Comparison of ENCODE assay signal across 22 cellular contexts in genomic region chr4:128388352-128388630, GRCh38.
DNase-seq lines count a peak whose midpoint lies in the region; ATAC-seq and TF ChIP-seq lines count a peak whose summit lies in the region.
"Had no signal": no experiment of that assay in that cellular context is flagged by ENCODE, and none has a peak within 500 bp of the region (broad histone marks: within the 10 kb centered on the region; RNA-seq: fewer than 3 reads in every experiment).

No MANE protein-coding gene starts in this region.

- no peak for ATAC-seq in heart right ventricle
- no peak for ATAC-seq in GM19328 (IDR thresholded peaks at IDR 0.05; ENCODE audit: unreplicated experiment)
- no peak for ATAC-seq in GM18498 (IDR thresholded peaks at IDR 0.05; ENCODE audit: unreplicated experiment)
- ATAC-seq: activated CD4-positive, alpha-beta T cell treated with anti-CD3 and anti-CD28 coated beads for 36 hours; heart left ventricle; upper lobe of right lung had no signal

- no peak overlapping the region for H3K4me3 ChIP-seq in left ventricle myocardium inferior
- H3K4me3 ChIP-seq in heart right ventricle = no peak overlapping the region
- H3K4me3 ChIP-seq in choroid plexus epithelial cell (ENCODE audit: low read depth, low read length) = no peak overlapping the region
- H3K4me3 ChIP-seq in uterus = no peak overlapping the region
- H3K4me3 ChIP-seq: ascending aorta, heart left ventricle, SK-N-MC, upper lobe of right lung had no signal

- peak overlapping the region in 2 of 3 experiments; percentile 5 to 80 for H3K27ac Mint-ChIP-seq in nephron
- H3K27ac Mint-ChIP-seq: activated CD4-positive, alpha-beta T cell treated with anti-CD3 and anti-CD28 coated beads for 36 hours; CD14-positive monocyte; dendritic cell treated with granulocyte-macrophage colony-stimulating factor and Interleukin-4, amounts not matched to agents 40 ng/mL and 50 ng/mL, for 4 days had no signal

- H3K36me3 Mint-ChIP-seq in nephron (ENCODE audit: low read depth) = no peaks in the 10 kb centered on the region
- H3K36me3 Mint-ChIP-seq: CD14-positive monocyte had no signal

- H3K36me3 ChIP-seq in left ventricle myocardium inferior (no peaks in the 10 kb centered on the region), heart right ventricle (no peaks in the 10 kb centered on the region), uterus (no peaks in the 10 kb centered on the region)
- H3K36me3 ChIP-seq: ascending aorta, heart left ventricle, upper lobe of right lung had no signal

- TF ChIP-seq CTCF in left ventricle myocardium inferior (IDR thresholded peaks at IDR 0.05; ENCODE audit: borderline replicate concordance) (no peak), heart right ventricle (IDR thresholded peaks at IDR 0.05) (no peak), choroid plexus epithelial cell (conservative IDR thresholded peaks at IDR 0.05; ENCODE audit: low read depth, low read length) (no peak), nephron (IDR thresholded peaks at IDR 0.05; ENCODE audit: unreplicated experiment in 3 of 3) (no peak), uterus (IDR thresholded peaks at IDR 0.05) (no peak)

- H3K9me3 Mint-ChIP-seq in nephron = no peaks in the 10 kb centered on the region
- H3K9me3 Mint-ChIP-seq: dendritic cell treated with granulocyte-macrophage colony-stimulating factor and Interleukin-4, amounts not matched to agents 40 ng/mL and 50 ng/mL, for 4 days had no signal

- H3K27ac ChIP-seq in left ventricle myocardium inferior (replicated peaks) (peak overlapping the region; percentile 92), heart right ventricle (peak overlapping the region in 3 of 10 donors; percentile 82 to 86 (median 83)), uterus (peak overlapping the region; percentile 62 to 80)
- H3K27ac ChIP-seq: SK-N-MC, upper lobe of right lung had no signal

- no peak for DNase-seq in left ventricle myocardium inferior
- DNase-seq in heart right ventricle = no peak
- DNase-seq in choroid plexus epithelial cell (ENCODE audit: low read depth) = peak; percentile 35
- no peak for DNase-seq in uterus
- no peak for DNase-seq in DMS 273 treated with DMSO at 0.1 percent for 48 hours (lab: John Stamatoyannopoulos, UW)
- DNase-seq: 8988T; activated CD4-positive, alpha-beta T cell treated with anti-CD3 and anti-CD28 coated beads for 36 hours; activated CD8-positive, alpha-beta memory T cell treated with anti-CD3 and anti-CD28 coated beads, Interleukin-2, amount 50 U/mL, for 4 hours; activated naive CD4-positive, alpha-beta T cell; DND-41; NCI-H1694 treated with DMSO at 0.1 percent for 48 hours; NCI-H510A treated with DMSO at 0.1 percent for 48 hours; small intestine; upper lobe of right lung had no signal

- H3K9me3 ChIP-seq in left ventricle myocardium inferior (replicated peaks) = no peaks in the 10 kb centered on the region
- H3K9me3 ChIP-seq in heart right ventricle = no peaks in the 10 kb centered on the region
- H3K9me3 ChIP-seq in uterus = no peaks in the 10 kb centered on the region
- H3K9me3 ChIP-seq: ascending aorta, heart left ventricle, upper lobe of right lung had no signal

- H3K4me1 Mint-ChIP-seq in nephron = peaks cover 62% of the 10 kb centered on the region
- H3K4me1 Mint-ChIP-seq: activated CD4-positive, alpha-beta T cell treated with anti-CD3 and anti-CD28 coated beads for 36 hours had no signal

- no peak for TF ChIP-seq POLR2A in uterus (IDR thresholded peaks at IDR 0.05)

- H3K27me3 ChIP-seq in left ventricle myocardium inferior (ENCODE audit: low read depth) (no peaks in the 10 kb centered on the region), heart right ventricle (no peaks in the 10 kb centered on the region), uterus (no peaks in the 10 kb centered on the region)
- H3K27me3 ChIP-seq: ascending aorta, heart left ventricle, upper lobe of right lung had no signal

- H3K27me3 Mint-ChIP-seq in nephron (ENCODE audit: low read depth) = peaks cover 4% of the 10 kb centered on the region
- H3K27me3 Mint-ChIP-seq: activated CD4-positive, alpha-beta T cell treated with anti-CD3 and anti-CD28 coated beads for 36 hours; dendritic cell treated with granulocyte-macrophage colony-stimulating factor and Interleukin-4, amounts not matched to agents 40 ng/mL and 50 ng/mL, for 4 days had no signal

- H3K4me1 ChIP-seq in left ventricle myocardium inferior (peaks cover 73% of the 10 kb centered on the region), heart right ventricle (peaks cover 9 to 56% (median 30%) of the 10 kb centered on the region in 9 donors), uterus (peaks cover 14 to 19% of the 10 kb centered on the region in 2 donors)

- 83 to 88% methylated on average over 3 of the region's 3 CpGs for WGBS in heart right ventricle, 2 donors

- H3K4me3 Mint-ChIP-seq in nephron = no peak overlapping the region
- H3K4me3 Mint-ChIP-seq: activated CD4-positive, alpha-beta T cell treated with anti-CD3 and anti-CD28 coated beads for 36 hours; CD14-positive monocyte; dendritic cell treated with granulocyte-macrophage colony-stimulating factor and Interleukin-4, amounts not matched to agents 40 ng/mL and 50 ng/mL, for 4 days had no signal

- intact Hi-C loops in left ventricle myocardium inferior (cut with micrococcal nuclease) (no loop called here), heart right ventricle (cut with DNase I) (loop anchor here in 2 of 10 donors (5.0 to 10.0 kb wide), 2 partner anchors 39 to 103 kb away; partner anchors contain the start of gene PGRMC2 (in 1 of the 2)), uterus (cut with DNase I; ENCODE audit: low total_unique reads) (no loop called here)
